ENCODE assay signal across 1 cellular context in the genomic region with DNA sequence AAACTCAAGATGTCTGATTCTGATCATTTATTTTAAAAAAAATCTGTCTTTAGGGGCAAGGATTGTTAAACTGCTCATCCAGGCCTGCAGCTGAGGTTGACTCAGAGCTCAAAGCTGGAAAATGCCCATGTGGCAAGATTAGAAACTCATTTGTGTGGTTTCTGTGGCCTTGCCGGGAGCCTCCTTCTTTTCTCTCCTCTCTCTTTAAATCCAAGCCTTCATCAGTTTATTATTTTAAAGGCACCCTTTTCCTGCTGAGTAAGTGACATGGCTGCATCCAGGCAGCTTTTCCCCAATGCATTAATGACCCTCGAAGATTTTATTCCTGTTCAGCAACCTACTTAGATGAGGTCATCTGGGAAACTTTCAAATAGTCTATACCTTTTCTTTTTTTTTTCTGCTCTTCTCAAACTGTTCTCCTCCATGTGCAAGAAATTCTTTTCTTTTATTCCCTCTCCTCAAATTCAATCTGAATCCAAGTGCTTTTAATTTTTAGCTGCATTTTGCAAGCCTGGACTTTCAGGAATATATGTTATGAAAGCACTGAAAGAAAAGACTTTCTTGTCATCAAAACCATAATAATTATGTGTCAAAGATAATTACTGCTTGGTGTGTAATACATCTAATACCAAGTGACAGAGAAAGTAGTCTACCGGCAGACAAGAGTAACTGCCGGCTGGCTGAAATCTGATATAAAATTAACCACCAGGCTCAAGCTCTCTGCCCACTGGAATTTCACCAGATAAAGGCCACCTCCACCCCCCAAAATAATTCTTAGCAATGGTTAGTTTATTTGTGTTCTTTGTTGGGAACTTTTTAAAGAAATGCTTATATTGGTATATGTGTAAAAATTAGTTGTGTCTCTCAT.
TF ChIP-seq lines count a peak whose summit lies in the region.

No MANE protein-coding gene starts in this region.

TF ChIP-seq in GM23338, 12 proteins besides CTCF, POLR2A, EP300 and RAD21 (continued from another document):
- no peak for TF ChIP-seq ZNF462 (CRISPR knock-in tag; IDR thresholded peaks at IDR 0.05)
- no peak for TF ChIP-seq POLR2AphosphoS5 (IDR thresholded peaks at IDR 0.05; ENCODE audit: low read depth)
- TF ChIP-seq ZNF114 (CRISPR knock-in tag; IDR thresholded peaks at IDR 0.05): no peak
- TF ChIP-seq EZH2 (IDR thresholded peaks at IDR 0.05; ENCODE audit: low read depth, unreplicated experiment): no peak
- TF ChIP-seq JUNB (IDR thresholded peaks at IDR 0.05; ENCODE audit: unreplicated experiment): no peak
- TF ChIP-seq EZH2phosphoT487 (IDR thresholded peaks at IDR 0.05; ENCODE audit: unreplicated experiment): no peak
- no peak for TF ChIP-seq ZNF331 (CRISPR knock-in tag; IDR thresholded peaks at IDR 0.05; ENCODE audit: low read depth)
- TF ChIP-seq STAT1 (IDR thresholded peaks at IDR 0.05; ENCODE audit: unreplicated experiment): no peak
